ENCODE assay signal across 21 cellular contexts in genomic region chr9:103649086-103649485, GRCh38.
"Had no signal": no experiment of that assay in that cellular context is flagged by ENCODE, and none has a peak within 500 bp of the region (broad histone marks: within the 10 kb centered on the region; RNA-seq: fewer than 3 reads in every experiment).

No MANE protein-coding gene starts in this region.

- H3K27me3 ChIP-seq: esophagus squamous epithelium, neural progenitor cell, sigmoid colon had no signal

- H2AFZ ChIP-seq: neural progenitor cell, parathyroid adenoma had no signal

- H3K27ac ChIP-seq: esophagus squamous epithelium, neural progenitor cell, parathyroid adenoma, sigmoid colon, thoracic aorta had no signal

- H3K4me1 ChIP-seq: esophagus squamous epithelium, neural progenitor cell, parathyroid adenoma, sigmoid colon had no signal

- ATAC-seq: effector memory CD8-positive, alpha-beta T cell; left ventricle myocardium superior; mucosa of descending colon; natural killer cell treated with Interleukin-12 subunit alpha and Interleukin-12 subunit beta and Interleukin-15 and Interleukin-18, amount 100 ng/mL, for 72 hours; right cardiac atrium; stimulated activated memory B cell treated with anti-CD40 and anti-IgM and Interleukin-4, amounts not matched to agents 10 μg/mL and 1 μg/mL and 100 μg/mL, for 72 hours had no signal

- H3K4me3 ChIP-seq: esophagus squamous epithelium, lung, mucosa of descending colon, neural progenitor cell, sigmoid colon, thoracic aorta had no signal

- H3K36me3 ChIP-seq: esophagus squamous epithelium, neural progenitor cell, sigmoid colon, thoracic aorta had no signal

- H3K4me2 ChIP-seq: neural progenitor cell had no signal

- H3K9me3 ChIP-seq: esophagus squamous epithelium, mucosa of descending colon, sigmoid colon, thoracic aorta had no signal

- H3K79me2 ChIP-seq: parathyroid adenoma had no signal

- H3K9ac ChIP-seq: neural progenitor cell, parathyroid adenoma had no signal

- DNase-seq: cerebellar nuclear complex; cortex of kidney; effector memory CD8-positive, alpha-beta T cell; erythroblast; esophagus squamous epithelium; hypothalamus; immature natural killer cell; left ventricle myocardium superior; mucosa of descending colon; naive B cell; right cardiac atrium; sigmoid colon; stimulated activated CD4-positive, alpha-beta T cell treated with anti-CD3 and anti-CD28 coated beads, Interleukin-2, amount 100 ng/mL, for 24 hours; stimulated activated CD4-positive, alpha-beta T cell treated with anti-CD3 and anti-CD28 coated beads, Interleukin-4, amount 100 ng/mL, for 24 hours; trophoblast cell had no signal
